Comparison of ENCODE assay signal across 16 cellular contexts in genomic region chr2:61597300-61598289, GRCh38. TPM values are rescaled to one million over a fixed set of nuclear protein-coding genes. Genes with fewer than 3 reads are reported as not detected.
DNase-seq lines count a peak whose midpoint lies in the region; ATAC-seq and TF ChIP-seq lines count a peak whose summit lies in the region.
"Had no signal": no experiment of that assay in that cellular context is flagged by ENCODE, and none has a peak within 500 bp of the region (broad histone marks: within the 10 kb centered on the region; RNA-seq: fewer than 3 reads in every experiment).

No MANE protein-coding gene starts in this region.

- H3K9ac ChIP-seq in H9 (ENCODE audit: extremely low read depth, insufficient read length, low read length) (no peak overlapping the region), PC-3 (ENCODE audit: low read length) (no peak overlapping the region), neural progenitor cell (no peak overlapping the region)

- no peak overlapping the region for H3K23ac ChIP-seq in H9 (ENCODE audit: insufficient read length, low read depth, low read length)

- H3K9me2 ChIP-seq in PC-3 (replicated peaks; ENCODE audit: low read length), result no peaks in the 10 kb centered on the region

- no peak overlapping the region for H4K5ac ChIP-seq in H9 (ENCODE audit: insufficient read length, low read depth, low read length)

- H3K23me2 ChIP-seq in H9 (ENCODE audit: insufficient read length, low read depth, low read length, poor library complexity, severe bottlenecking), result no peaks in the 10 kb centered on the region

- no peaks in the 10 kb centered on the region for H3K9me3 ChIP-seq in H9 (ENCODE audit: control insufficient read depth, low read depth, low read length)
- no peaks in the 10 kb centered on the region for H3K9me3 ChIP-seq in PC-3 (ENCODE audit: low read length)
- no peaks in the 10 kb centered on the region for H3K9me3 ChIP-seq in neural progenitor cell (ENCODE audit: low read depth)
- H3K9me3 ChIP-seq in Caco-2, result peaks cover 6% of the 10 kb centered on the region; the same call in 1 of the 2 replicates
- H3K9me3 ChIP-seq: SJCRH30 had no signal

- intact Hi-C loops in PC-3 (cut with micrococcal nuclease), result no loop called here
- intact Hi-C loops in Caco-2 (cut with micrococcal nuclease; ENCODE audit: unreplicated experiment), result no loop called here

- H3K36me3 ChIP-seq in PC-3 (ENCODE audit: low read depth, low read length) (no peaks in the 10 kb centered on the region), neural progenitor cell (no peaks in the 10 kb centered on the region), Caco-2 (ENCODE audit: control insufficient read depth, insufficient read depth, low read length) (no peaks in the 10 kb centered on the region; the same call in 1 of the 2 replicates)
- H3K36me3 ChIP-seq: SJCRH30 had no signal

- H4K91ac ChIP-seq in H9 (ENCODE audit: insufficient read length, low read depth, low read length), result no peak overlapping the region

- peak overlapping the region; percentile 86 for H2BK120ac ChIP-seq in H9 (ENCODE audit: low read depth, low read length, poor library complexity, severe bottlenecking)

- ATAC-seq in PC-3 (no peak), GM18873 (IDR thresholded peaks at IDR 0.05; ENCODE audit: low FRiP score, unreplicated experiment) (no peak)

- peak overlapping the region; percentile 68; the same call in 1 of the 2 replicates for H3K14ac ChIP-seq in H9 (ENCODE audit: insufficient read depth, low read length)

- H3K4me1 Mint-ChIP-seq in H9 (peaks cover 18 to 19% of the 10 kb centered on the region in 2 experiments), neural progenitor cell (peaks cover 3% of the 10 kb centered on the region), Caco-2 (ENCODE audit: low read depth, unreplicated experiment) (peaks cover 11% of the 10 kb centered on the region)

- no peak overlapping the region for H3K4ac ChIP-seq in H9 (ENCODE audit: low read depth, low read length)

- no peak overlapping the region for H2AFZ ChIP-seq in H9 (ENCODE audit: low read length)
- no peak overlapping the region for H2AFZ ChIP-seq in PC-3 (ENCODE audit: low read length)
- H2AFZ ChIP-seq in neural progenitor cell (replicated peaks), result peak overlapping the region; percentile 92

- H3K4me3 ChIP-seq in PC-3 (ENCODE audit: low read length), result no peak overlapping the region
- no peak overlapping the region for H3K4me3 ChIP-seq in neural progenitor cell
- H3K4me3 ChIP-seq in Caco-2 (ENCODE audit: low read depth, low read length), result no peak overlapping the region
- H3K4me3 ChIP-seq: SJCRH30 had no signal

- H3K56ac ChIP-seq in H9 (ENCODE audit: insufficient read length, low read depth, low read length), result no peak overlapping the region

- no TSS peak for BruUV-seq in PC-3 (replicated peaks; lab: Mats Ljungman, UMichigan)
- BruUV-seq in Caco-2 (replicated peaks; lab: Mats Ljungman, UMichigan), result no TSS peak

- H3K36me3 Mint-ChIP-seq in H9 (ENCODE audit: insufficient read depth in 1 of 3, low read depth in 3 of 3) (peaks cover 8 to 10% (median 9%) of the 10 kb centered on the region in 3 experiments), neural progenitor cell (no peaks in the 10 kb centered on the region), Caco-2 (ENCODE audit: insufficient read depth, unreplicated experiment) (no peaks in the 10 kb centered on the region)
- H3K36me3 Mint-ChIP-seq: IgD-negative memory B cell had no signal

- no peaks in the 10 kb centered on the region for H3K79me1 ChIP-seq in H9 (ENCODE audit: insufficient read depth, low read depth, low read length, poor library complexity, severe bottlenecking)

- H3F3A ChIP-seq in PC-3 (ENCODE audit: low read length, unreplicated experiment) (no peaks in the 10 kb centered on the region), neural progenitor cell (ENCODE audit: low read depth) (peaks cover 11% of the 10 kb centered on the region)

- peak overlapping the region; percentile 61 for H2BK5ac ChIP-seq in H9 (ENCODE audit: insufficient read length, low read length)

- DNase-seq in H9 (peak; percentile 58), PC-3 (no peak), iPS DF 19.7 (ENCODE audit: low read depth, low spot score) (peak; percentile 91), neural progenitor cell (ENCODE audit: low spot score) (peak; percentile 64), Caco-2 (no peak)
- no peak for DNase-seq in stimulated activated CD4-positive, alpha-beta T cell treated with anti-CD3 and anti-CD28 coated beads, Interleukin-12 subunit alpha, Interleukin-12 subunit beta, amount 100 ng/mL, for 4 hours
- DNase-seq: COR-L47, DMS153, NCI-H1105 treated with DMSO at 0.1 percent for 48 hours, NCI-H187, NCI-H345, NCI-H526 treated with DMSO at 0.1 percent for 48 hours, SJCRH30 had no signal

- no peaks in the 10 kb centered on the region for H3K27me3 ChIP-seq in H9 (ENCODE audit: insufficient read depth, low read length)
- H3K27me3 ChIP-seq in PC-3 (ENCODE audit: low read length), result no peaks in the 10 kb centered on the region
- no peaks in the 10 kb centered on the region for H3K27me3 ChIP-seq in neural progenitor cell
- no peaks in the 10 kb centered on the region for H3K27me3 ChIP-seq in Caco-2 (replicated peaks; ENCODE audit: control insufficient read depth, insufficient read depth, low read length)
- H3K27me3 ChIP-seq: SJCRH30 had no signal

- no CpG with 5 or more reads among the region's 9 CpGs for WGBS in H9 (ENCODE audit: extremely low coverage, insufficient read length, low lambda C conversion rate)

- peak overlapping the region; percentile 94 for H2BK20ac ChIP-seq in H9 (ENCODE audit: low read depth, low read length, poor library complexity, severe bottlenecking)

- H3K4me1 ChIP-seq in H9 (ENCODE audit: insufficient read depth, low read length) (peaks cover 4% of the 10 kb centered on the region), PC-3 (ENCODE audit: insufficient read depth, low read length) (no peaks in the 10 kb centered on the region; the same call in 1 of the 2 replicates), neural progenitor cell (peaks cover 12% of the 10 kb centered on the region), Caco-2 (no peaks in the 10 kb centered on the region)
- H3K4me1 ChIP-seq: SJCRH30 had no signal

- H4K20me1 ChIP-seq in H9 (ENCODE audit: control insufficient read depth, insufficient read depth, insufficient read length) (no peaks in the 10 kb centered on the region), PC-3 (ENCODE audit: low read length) (no peaks in the 10 kb centered on the region), neural progenitor cell (ENCODE audit: low read depth) (no peaks in the 10 kb centered on the region)

- H3K27ac ChIP-seq in H9 (ENCODE audit: insufficient read length, low read depth, low read length) (peak overlapping the region; percentile 93), PC-3 (ENCODE audit: low read length) (0 out of 2 replicates have a peak overlapping the region, but pooled peaks have one; percentile 25), neural progenitor cell (no peak overlapping the region)
- H3K27ac ChIP-seq: C4-2B, SJCRH30 had no signal

- no peak overlapping the region for H2BK15ac ChIP-seq in H9 (ENCODE audit: low read depth, low read length)

- H3K27me3 Mint-ChIP-seq in H9 (ENCODE audit: low read depth) (no peaks in the 10 kb centered on the region; the same call in 1 of the 2 replicates), neural progenitor cell (ENCODE audit: insufficient read depth, low read depth) (peaks cover 3% of the 10 kb centered on the region), Caco-2 (ENCODE audit: insufficient read depth, unreplicated experiment) (no peaks in the 10 kb centered on the region)

- no peak overlapping the region for H3T11ph ChIP-seq in H9 (ENCODE audit: low read length)

- H4K8ac ChIP-seq in H9 (replicated peaks; ENCODE audit: insufficient read length, low read depth, low read length), result no peak overlapping the region

- CTCF ChIA-PET in PC-3 (lab: Charles Lee), result no interaction called here
- CTCF ChIA-PET in Caco-2 (lab: Charles Lee), result no interaction called here

- H2BK12ac ChIP-seq in H9 (ENCODE audit: insufficient read length, low read depth, low read length), result peak overlapping the region; percentile 62

- H3K4me3 Mint-ChIP-seq in H9 (no peak overlapping the region), neural progenitor cell (no peak overlapping the region), Caco-2 (ENCODE audit: unreplicated experiment) (no peak overlapping the region)
- H3K4me3 Mint-ChIP-seq: IgD-negative memory B cell had no signal

- H3K9me3 Mint-ChIP-seq in H9, result peaks cover 9% of the 10 kb centered on the region in 2 experiments
- H3K9me3 Mint-ChIP-seq in neural progenitor cell, result peaks cover 10% of the 10 kb centered on the region
- H3K9me3 Mint-ChIP-seq in Caco-2 (ENCODE audit: unreplicated experiment), result peaks cover 18% of the 10 kb centered on the region

- POLR2A ChIA-PET in PC-3 (lab: Charles Lee; ENCODE audit: unreplicated experiment), result no interaction called here
- POLR2A ChIA-PET in Caco-2 (lab: Charles Lee), result no interaction called here

- TF ChIP-seq CTCF in H9 (conservative IDR thresholded peaks at IDR 0.05), result no peak
- no peak for TF ChIP-seq CTCF in PC-3 (conservative IDR thresholded peaks at IDR 0.05; ENCODE audit: low read depth, low read length)
- no peak for TF ChIP-seq CTCF in neural progenitor cell (IDR thresholded peaks at IDR 0.05)
- TF ChIP-seq CTCF in Caco-2 (IDR thresholded peaks at IDR 0.05; ENCODE audit: insufficient read depth in 1 of 2, low read depth in 1 of 2, low read length in 1 of 2, severe bottlenecking in 1 of 2, unreplicated experiment in 1 of 2), result no peak

- peak overlapping the region; percentile 24 to 98 (median 96) for H3K27ac Mint-ChIP-seq in H9
- H3K27ac Mint-ChIP-seq in neural progenitor cell, result no peak overlapping the region
- no peak overlapping the region for H3K27ac Mint-ChIP-seq in Caco-2 (ENCODE audit: unreplicated experiment)
- H3K27ac Mint-ChIP-seq: IgD-negative memory B cell had no signal

- no peaks in the 10 kb centered on the region for H3K79me2 ChIP-seq in H9 (ENCODE audit: insufficient read depth, low read length)
- no peaks in the 10 kb centered on the region for H3K79me2 ChIP-seq in PC-3 (ENCODE audit: low read length)
- H3K79me2 ChIP-seq in neural progenitor cell (ENCODE audit: low read depth), result no peaks in the 10 kb centered on the region

- H3K4me2 ChIP-seq in H9 (ENCODE audit: insufficient read depth, insufficient read length, low read length) (no peak overlapping the region), PC-3 (ENCODE audit: low read length) (no peak overlapping the region), neural progenitor cell (peak overlapping the region; percentile 36)

- peak overlapping the region; percentile 56 for H3K18ac ChIP-seq in H9 (ENCODE audit: insufficient read length, low read depth, low read length)

- H2AK5ac ChIP-seq in H9 (ENCODE audit: insufficient read length, low read length), result no peak overlapping the region

RNA-seq across cellular contexts. Expression of gene XPO1, which starts 59.4 kb away (rescaled TPM):
- 318 and 320 TPM in 2 replicates for total RNA-seq in H9 (2021)
- 138 and 170 TPM in 2 replicates for total RNA-seq in PC-3 (2014; rRNA removed)
- 408 and 681 TPM in 2 replicates for total RNA-seq in neural progenitor cell (ENCODE audit: low replicate concordance)
- total RNA-seq in Caco-2 (2022), result 218 and 241 TPM in 2 replicates

Comparison
In these comparisons a context has a peak if more than half of its experiments do, and no peak if none do; other contexts are left out.
1. DNase-seq: peak in H9 (single experiment), iPS DF 19.7 (single experiment) and neural progenitor cell (single experiment); none in PC-3 (single experiment), stimulated activated CD4-positive, alpha-beta T cell treated with anti-CD3 and anti-CD28 coated beads, Interleukin-12 subunit alpha, Interleukin-12 subunit beta, amount 100 ng/mL, for 4 hours (single experiment) and Caco-2 (0 of 2).
2. H3K27ac Mint-ChIP-seq: peak in H9 (3 of 3); none in neural progenitor cell (single experiment) and Caco-2 (single experiment).